In genomic region chr7:141055146-141055545, GRCh38 we compare ENCODE assay signal across 1 cellular context.
TF ChIP-seq lines count a peak whose summit lies in the region.

No MANE protein-coding gene starts in this region.

TF ChIP-seq in HepG2, 621 proteins besides CTCF, POLR2A, EP300 and RAD21:
- TF ChIP-seq ZNF264 (CRISPR knock-in tag; IDR thresholded peaks at IDR 0.05) (0 out of 2 replicates have a peak, but pooled peaks have one; percentile 56), ARNT2 (CRISPR knock-in tag; IDR thresholded peaks at IDR 0.05; ENCODE audit: low read depth) (no peak)
